7 cellular contexts compared by ENCODE assay signal in genomic region chr7:150369740-150370501, GRCh38.
DNase-seq lines count a peak whose midpoint lies in the region; ATAC-seq and TF ChIP-seq lines count a peak whose summit lies in the region.

No MANE protein-coding gene starts in this region.

- DNase-seq in HAP-1 (ENCODE audit: low spot score in 2 of 2) (no peak), iPS DF 6.9 (ENCODE audit: low read depth, low spot score) (no peak), dedifferentiated amniotic fluid mesenchymal stem cell (ENCODE audit: extremely low spot score) (no peak)
- DNase-seq in stimulated activated CD8-positive, alpha-beta memory T cell treated with anti-CD3 and anti-CD28 coated beads, Interleukin-4, amount 100 ng/mL, for 48 hours, result no peak
- no peak for DNase-seq in effector CD8-positive, alpha-beta T cell (lab: John Stamatoyannopoulos, UW)

- no peaks in the 10 kb centered on the region for H3K9me3 Mint-ChIP-seq in stimulated activated memory B cell treated with anti-CD40 and anti-IgM and Interleukin-4, amounts not matched to agents 10 μg/mL and 1 μg/mL and 100 μg/mL, for 72 hours

- no CpG with 5 or more reads among the region's 23 CpGs for WGBS in iPS DF 6.9 (ENCODE audit: insufficient coverage, insufficient read length)

- H3K27me3 ChIP-seq in HAP-1 (ENCODE audit: low read depth) (no peaks in the 10 kb centered on the region), iPS DF 6.9 (ENCODE audit: control insufficient read depth, insufficient read depth, low read length) (no peaks in the 10 kb centered on the region)

- peaks cover 51% of the 10 kb centered on the region for H3K36me3 ChIP-seq in HAP-1 (replicated peaks)
- peaks cover 31% of the 10 kb centered on the region for H3K36me3 ChIP-seq in iPS DF 6.9 (ENCODE audit: control insufficient read depth, insufficient read depth, low read length)

- H3K4me3 Mint-ChIP-seq in stimulated activated memory B cell treated with anti-CD40 and anti-IgM and Interleukin-4, amounts not matched to agents 10 μg/mL and 1 μg/mL and 100 μg/mL, for 72 hours, result peak overlapping the region; percentile 93

- no peak for TF ChIP-seq CTCF in WI38 (IDR thresholded peaks at IDR 0.05; ENCODE audit: low read depth, low read length)

- no peaks in the 10 kb centered on the region for H3K27me3 Mint-ChIP-seq in stimulated activated memory B cell treated with anti-CD40 and anti-IgM and Interleukin-4, amounts not matched to agents 10 μg/mL and 1 μg/mL and 100 μg/mL, for 72 hours

- ATAC-seq in stimulated activated memory B cell treated with anti-CD40 and anti-IgM and Interleukin-4, amounts not matched to agents 10 μg/mL and 1 μg/mL and 100 μg/mL, for 72 hours, result no peak

- no peaks in the 10 kb centered on the region for H3K9me3 ChIP-seq in HAP-1
- H3K9me3 ChIP-seq in iPS DF 6.9 (ENCODE audit: control insufficient read depth, insufficient read depth, low read length), result no peaks in the 10 kb centered on the region

- H3K4me3 ChIP-seq in HAP-1, result peak overlapping the region; percentile 72
- H3K4me3 ChIP-seq in WI38 (ENCODE audit: low read depth, low read length), result peak overlapping the region; percentile 80
- H3K4me3 ChIP-seq in iPS DF 6.9 (ENCODE audit: low read length), result peak overlapping the region; percentile 88; the same call in 1 of the 2 replicates

- H3K4me1 ChIP-seq in HAP-1 (peaks cover 18% of the 10 kb centered on the region), iPS DF 6.9 (ENCODE audit: control insufficient read depth, insufficient read depth, low read length) (peaks cover 10% of the 10 kb centered on the region)

- peaks cover 68% of the 10 kb centered on the region for H3K4me1 Mint-ChIP-seq in stimulated activated memory B cell treated with anti-CD40 and anti-IgM and Interleukin-4, amounts not matched to agents 10 μg/mL and 1 μg/mL and 100 μg/mL, for 72 hours

- in situ Hi-C loops in HAP-1 (cut with MboI; ENCODE audit: low sequenced_read_pairs), result no loop called here

- peaks cover 41% of the 10 kb centered on the region for H3K36me3 Mint-ChIP-seq in stimulated activated memory B cell treated with anti-CD40 and anti-IgM and Interleukin-4, amounts not matched to agents 10 μg/mL and 1 μg/mL and 100 μg/mL, for 72 hours

- peak overlapping the region; percentile 98 for H3K27ac Mint-ChIP-seq in stimulated activated memory B cell treated with anti-CD40 and anti-IgM and Interleukin-4, amounts not matched to agents 10 μg/mL and 1 μg/mL and 100 μg/mL, for 72 hours

- no peak overlapping the region for H3K27ac ChIP-seq in iPS DF 6.9 (ENCODE audit: low read length)
